ENCODE assay signal across 1 cellular context in genomic region chr20:18057994-18058349, GRCh38.
TF ChIP-seq lines count a peak whose summit lies in the region.

No MANE protein-coding gene starts in this region.

TF ChIP-seq in SK-N-SH, 30 proteins besides CTCF, POLR2A, EP300 and RAD21:
- no peak for TF ChIP-seq REST (IDR thresholded peaks at IDR 0.05; ENCODE audit: low read depth, low read length)
